25 cellular contexts compared by ENCODE assay signal in the genomic region with DNA sequence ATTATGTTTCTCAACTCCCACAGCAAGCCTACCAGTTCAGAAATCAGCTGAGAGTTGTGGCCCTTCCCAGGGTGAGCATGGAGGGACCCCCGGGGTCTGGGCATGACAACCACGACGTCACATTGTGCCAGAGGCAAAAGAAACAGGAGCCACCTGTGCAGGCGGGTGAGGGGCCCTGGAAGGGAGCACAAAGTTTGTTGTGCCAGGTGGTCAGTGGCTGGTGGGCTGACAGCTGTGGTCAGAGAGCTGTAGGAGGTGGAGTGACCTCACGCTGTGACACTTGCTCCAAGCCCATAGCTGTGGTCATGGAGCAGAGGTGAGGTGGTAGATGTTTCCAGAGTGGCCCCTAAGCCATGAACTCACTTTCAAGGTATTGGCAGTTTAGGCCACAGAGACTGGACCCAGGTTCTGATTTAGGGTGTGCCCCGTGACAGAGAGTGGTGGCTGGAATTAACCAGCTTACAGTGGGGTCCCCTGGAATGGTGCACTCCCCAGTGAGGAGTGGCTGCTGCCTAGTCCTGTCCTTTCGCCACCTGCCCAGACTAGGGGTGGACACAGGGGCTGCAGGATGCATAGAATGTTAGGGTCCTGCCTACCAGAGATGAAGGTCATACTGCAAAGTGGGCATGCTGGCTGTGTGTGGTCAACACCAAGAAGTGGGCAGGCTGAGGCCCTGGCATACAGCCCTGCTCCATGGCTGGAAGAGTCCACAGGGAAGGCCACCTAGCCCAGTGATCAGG.
"Had no signal": no experiment of that assay in that cellular context is flagged by ENCODE, and none has a peak within 500 bp of the region (broad histone marks: within the 10 kb centered on the region; RNA-seq: fewer than 3 reads in every experiment).

No MANE protein-coding gene starts in this region.

- H3K27me3 ChIP-seq: esophagus muscularis mucosa, gastroesophageal sphincter, suprapubic skin, thyroid gland, uterus had no signal

- FAIRE-seq: keratinocyte, small intestine had no signal

- ATAC-seq: effector memory CD8-positive, alpha-beta T cell; gastroesophageal sphincter; psoas muscle; sciatic nerve; stimulated activated naive CD8-positive, alpha-beta T cell treated with anti-CD3 and anti-CD28 coated beads, Interleukin-15, Interleukin-2, amounts not matched to agents 100 U/mL and 50 U/mL, for 24 hours had no signal

- H3K4me3 Mint-ChIP-seq: dendritic cell treated with granulocyte-macrophage colony-stimulating factor and Interleukin-4, amounts not matched to agents 40 ng/mL and 50 ng/mL, for 4 days; effector memory CD8-positive, alpha-beta T cell; immature natural killer cell; nephron; type B pancreatic cell had no signal

- H3K27ac ChIP-seq: epithelial cell of prostate, esophagus muscularis mucosa, gastroesophageal sphincter, left ventricle myocardium inferior, parathyroid adenoma, psoas muscle, suprapubic skin, thyroid gland, uterus had no signal

- H3K4me1 Mint-ChIP-seq: immature natural killer cell had no signal

- H3K9me3 Mint-ChIP-seq: dendritic cell treated with granulocyte-macrophage colony-stimulating factor and Interleukin-4, amounts not matched to agents 40 ng/mL and 50 ng/mL, for 4 days; effector memory CD8-positive, alpha-beta T cell; immature natural killer cell; nephron; type B pancreatic cell had no signal

- H3K79me2 ChIP-seq: parathyroid adenoma had no signal

- DNase-seq: effector memory CD8-positive, alpha-beta T cell; glutamatergic neuron; immature natural killer cell; left ventricle myocardium inferior; mesenchymal stem cell; midbrain; naive B cell; retina; small intestine; stimulated activated CD4-positive, alpha-beta T cell treated with anti-CD3 and anti-CD28 coated beads, Interleukin-2, amount 100 ng/mL, for 48 hours; stimulated activated naive CD8-positive, alpha-beta T cell treated with anti-CD3 and anti-CD28 coated beads, Interleukin-15, Interleukin-2, amounts not matched to agents 100 U/mL and 50 U/mL, for 24 hours; thyroid gland; uterus had no signal

- H2AFZ ChIP-seq: parathyroid adenoma had no signal

- H3K36me3 ChIP-seq: esophagus muscularis mucosa, gastroesophageal sphincter, left ventricle myocardium inferior, suprapubic skin, thyroid gland, uterus had no signal

- H3K4me1 ChIP-seq: parathyroid adenoma, uterus had no signal

- H3K27ac Mint-ChIP-seq: dendritic cell treated with granulocyte-macrophage colony-stimulating factor and Interleukin-4, amounts not matched to agents 40 ng/mL and 50 ng/mL, for 4 days; effector memory CD8-positive, alpha-beta T cell; immature natural killer cell; naive B cell; type B pancreatic cell had no signal

- H3K9me3 ChIP-seq: esophagus muscularis mucosa, gastroesophageal sphincter, left ventricle myocardium inferior, psoas muscle, suprapubic skin, thyroid gland, uterus had no signal

- H3K36me3 Mint-ChIP-seq: immature natural killer cell, naive B cell had no signal

- H3K9ac ChIP-seq: parathyroid adenoma had no signal

- H3K4me3 ChIP-seq: esophagus muscularis mucosa, gastroesophageal sphincter, left ventricle myocardium inferior, lung, psoas muscle, suprapubic skin, thyroid gland, uterus had no signal
